ENCODE assay signal across 1 cellular context in genomic region chr7:27361522-27361921, GRCh38.
A peak's percentile ranks its signal among the peaks of the same experiment; 100 is the strongest.
TF ChIP-seq lines count a peak whose summit lies in the region.

No MANE protein-coding gene starts in this region.

TF ChIP-seq in K562, 482 proteins besides CTCF, POLR2A, EP300 and RAD21 (continued from another document and continues in another):
- TF ChIP-seq ZNF165 (CRISPR knock-in tag; IDR thresholded peaks at IDR 0.05; ENCODE audit: borderline replicate concordance) (no peak), ZNF408 (CRISPR knock-in tag; IDR thresholded peaks at IDR 0.05; ENCODE audit: low read depth) (no peak), ZFX (CRISPR knock-in tag; IDR thresholded peaks at IDR 0.05) (no peak), ZNF239 (CRISPR knock-in tag; IDR thresholded peaks at IDR 0.05) (no peak), TAF7 (tag; IDR thresholded peaks at IDR 0.05) (no peak), CC2D1A (IDR thresholded peaks at IDR 0.05) (peak; percentile 71), TAF9B (IDR thresholded peaks at IDR 0.05; ENCODE audit: partially characterized antibody) (no peak), FOSL1 (tag; conservative IDR thresholded peaks at IDR 0.05) (no peak), CBFB (CRISPR knock-in tag; IDR thresholded peaks at IDR 0.05) (no peak), U2AF2 (optimal IDR thresholded peaks at IDR 0.05; ENCODE audit: low read depth, low read length) (no peak), FOXP4 (CRISPR knock-in tag; IDR thresholded peaks at IDR 0.05; ENCODE audit: borderline replicate concordance) (no peak), CCAR2 (IDR thresholded peaks at IDR 0.05; ENCODE audit: low read depth, low read length) (no peak), MAFG (tag; conservative IDR thresholded peaks at IDR 0.05) (no peak), CREM (IDR thresholded peaks at IDR 0.05; ENCODE audit: low read depth) (no peak), CHD2 (IDR thresholded peaks at IDR 0.05; ENCODE audit: low read depth, low read length) (peak; percentile 96), PHF8 (IDR thresholded peaks at IDR 0.05; ENCODE audit: borderline replicate concordance, low read length) (no peak), NR2F6 (CRISPR knock-in tag; IDR thresholded peaks at IDR 0.05) (no peak), ELK3 (CRISPR knock-in tag; IDR thresholded peaks at IDR 0.05) (no peak), MAFF (IDR thresholded peaks at IDR 0.05; ENCODE audit: low read length) (peak; percentile 40; the same call in 1 of the 2 replicates), RBFOX2 (IDR thresholded peaks at IDR 0.05; ENCODE audit: low read depth, low read length) (0 out of 2 replicates have a peak, but pooled peaks have one; percentile 32), ID3 (CRISPR knock-in tag; IDR thresholded peaks at IDR 0.05) (no peak), ID3 (tag; IDR thresholded peaks at IDR 0.05) (no peak), HNRNPK (IDR thresholded peaks at IDR 0.05; ENCODE audit: low read depth, low read length, poor library complexity, severe bottlenecking) (no peak), ZNF311 (CRISPR knock-in tag; IDR thresholded peaks at IDR 0.05) (no peak), IFI16 (CRISPR knock-in tag; IDR thresholded peaks at IDR 0.05) (no peak), ZNF79 (CRISPR knock-in tag; IDR thresholded peaks at IDR 0.05; ENCODE audit: low read depth) (no peak), YBX1 (IDR thresholded peaks at IDR 0.05) (no peak), ZHX1 (conservative IDR thresholded peaks at IDR 0.05; ENCODE audit: low read length) (no peak), NFE2L1 (tag; IDR thresholded peaks at IDR 0.05; ENCODE audit: borderline replicate concordance, low read depth) (no peak), TEAD4 (IDR thresholded peaks at IDR 0.05; ENCODE audit: low read length) (0 out of 2 replicates have a peak, but pooled peaks have one; percentile 49), TEAD4 (CRISPR knock-in tag; IDR thresholded peaks at IDR 0.05; ENCODE audit: borderline replicate concordance) (no peak), BRF1 (IDR thresholded peaks at IDR 0.05; ENCODE audit: borderline replicate concordance, extremely low read depth, insufficient read length) (no peak), ZNF766 (CRISPR knock-in tag; conservative IDR thresholded peaks at IDR 0.05) (peak; percentile 62; the same call in 1 of the 2 replicates), POLR3A (IDR thresholded peaks at IDR 0.05; ENCODE audit: borderline replicate concordance, extremely low read depth, insufficient read depth, insufficient read length) (no peak), MYBL2 (IDR thresholded peaks at IDR 0.05; ENCODE audit: low read depth) (peak; percentile 66), MYBL2 (CRISPR knock-in tag; IDR thresholded peaks at IDR 0.05; ENCODE audit: borderline replicate concordance) (no peak), ZKSCAN8 (CRISPR knock-in tag; IDR thresholded peaks at IDR 0.05) (no peak), MGA (IDR thresholded peaks at IDR 0.05) (0 out of 2 replicates have a peak, but pooled peaks have one; percentile 27)
